Comparison of ENCODE assay signal across 17 cellular contexts in genomic region chr18:57533901-57534300, GRCh38.
"Had no signal": no experiment of that assay in that cellular context is flagged by ENCODE, and none has a peak within 500 bp of the region (broad histone marks: within the 10 kb centered on the region; RNA-seq: fewer than 3 reads in every experiment).

No MANE protein-coding gene starts in this region.

- H3K27ac ChIP-seq: ascending aorta, esophagus squamous epithelium, lower lobe of right lung, neutrophil, prostate gland, vagina had no signal

- H3K27ac Mint-ChIP-seq: mesothelial cell of epicardium had no signal

- FAIRE-seq: bronchial epithelial cell, small intestine had no signal

- H3K9me3 ChIP-seq: ascending aorta, esophagus squamous epithelium, lower lobe of right lung, neutrophil, prostate gland, tibial nerve, vagina had no signal

- H3K9me3 Mint-ChIP-seq: mesothelial cell of epicardium had no signal

- H3K4me3 Mint-ChIP-seq: mesothelial cell of epicardium had no signal

- DNase-seq: activated CD4-positive, alpha-beta T cell treated with anti-CD3 and anti-CD28 coated beads for 1 hour; activated CD4-positive, alpha-beta T cell treated with anti-CD3 and anti-CD28 coated beads, Interleukin-2, amount 50 U/mL, for 4 hours; activated naive CD4-positive, alpha-beta T cell; activated T-cell treated with anti-CD3 and anti-CD28 coated beads for 4 hours; esophagus squamous epithelium; lower lobe of right lung; stimulated activated CD4-positive, alpha-beta T cell treated with anti-CD3 and anti-CD28 coated beads, Interleukin-4, amount 100 ng/mL, for 24 hours; stimulated activated naive CD4-positive, alpha-beta T cell; T-helper 9 cell had no signal

- H3K27me3 ChIP-seq: ascending aorta, tibial nerve, vagina had no signal

- H3K36me3 ChIP-seq: ascending aorta, esophagus squamous epithelium, lower lobe of right lung, neutrophil, prostate gland, tibial nerve, vagina had no signal

- H3K36me3 Mint-ChIP-seq: mesothelial cell of epicardium had no signal

- H3K4me1 ChIP-seq: ascending aorta, lower lobe of right lung, prostate gland had no signal

- ATAC-seq: lower lobe of right lung had no signal

- H3K4me3 ChIP-seq: ascending aorta, esophagus squamous epithelium, lower lobe of right lung, prostate gland, tibial nerve, vagina had no signal
